24 cellular contexts compared by ENCODE assay signal in genomic region chr12:107906719-107907118, GRCh38.
"Had no signal": no experiment of that assay in that cellular context is flagged by ENCODE, and none has a peak within 500 bp of the region (broad histone marks: within the 10 kb centered on the region; RNA-seq: fewer than 3 reads in every experiment).

No MANE protein-coding gene starts in this region.

- H3K9me3 ChIP-seq: SJCRH30, SK-N-SH had no signal

- H3K9ac ChIP-seq: SK-N-SH had no signal

- DNase-seq: activated CD4-positive, alpha-beta memory T cell treated with anti-CD3 and anti-CD28 coated beads, Interleukin-2, amount 10 ng/mL, durations not matched to agents 7 days and 5 days; activated CD4-positive, alpha-beta T cell treated with anti-CD3 and anti-CD28 coated beads for 36 hours; activated CD4-positive, alpha-beta T cell treated with anti-CD3 and anti-CD28 coated beads, Interleukin-2, amount 50 U/mL, for 1 hour; activated gamma-delta T cell; activated naive CD4-positive, alpha-beta T cell treated with anti-CD3 and anti-CD28 coated beads for 36 hours; activated T-cell treated with anti-CD3 and anti-CD28 coated beads for 4 hours; activated T-cell treated with anti-CD3 and anti-CD28 coated beads, Interleukin-2, amount 50 U/mL, for 48 hours; brain microvascular endothelial cell; KG1; NCI-H1048; NCI-H146; NCI-H187 treated with DMSO at 0.1 percent for 48 hours; NCI-H2081 treated with DMSO at 0.1 percent for 48 hours; NCI-H345; NCI-H510A; NCI-H526 treated with DMSO at 0.1 percent for 48 hours; NCI-H82; SJCRH30; SK-N-SH; SW 1271; WERI-Rb-1 had no signal

- H3K4me3 ChIP-seq: cardiac muscle cell, SJCRH30 had no signal

- H3K4me2 ChIP-seq: SK-N-SH had no signal

- H3K4me1 Mint-ChIP-seq: activated T-helper 17 cell treated with anti-CD3 and anti-CD28 coated beads, Interleukin-2, amount 50 U/mL, for 72 hours had no signal

- H3K27ac Mint-ChIP-seq: activated CD4-positive, alpha-beta memory T cell treated with anti-CD3 and anti-CD28 coated beads, Interleukin-2, amount 10 ng/mL, durations not matched to agents 7 days and 5 days; activated CD4-positive, alpha-beta T cell treated with anti-CD3 and anti-CD28 coated beads for 36 hours; activated naive CD4-positive, alpha-beta T cell treated with anti-CD3 and anti-CD28 coated beads for 36 hours; activated naive CD8-positive, alpha-beta T cell; activated T-helper 17 cell treated with anti-CD3 and anti-CD28 coated beads, Interleukin-2, amount 50 U/mL, for 72 hours had no signal

- ATAC-seq: activated CD4-positive, alpha-beta T cell treated with anti-CD3 and anti-CD28 coated beads for 36 hours; activated T-helper 17 cell treated with anti-CD3 and anti-CD28 coated beads, Interleukin-2, amount 50 U/mL, for 72 hours had no signal

- H3K36me3 Mint-ChIP-seq: activated naive CD8-positive, alpha-beta T cell had no signal

- H3K36me3 ChIP-seq: brain microvascular endothelial cell, cardiac muscle cell, SJCRH30, WERI-Rb-1 had no signal

- H3K27me3 ChIP-seq: SJCRH30 had no signal

- H3K4me1 ChIP-seq: SJCRH30 had no signal

- H3K27ac ChIP-seq: brain microvascular endothelial cell, cardiac muscle cell, SJCRH30, WERI-Rb-1 had no signal

- H3K4me3 Mint-ChIP-seq: activated CD4-positive, alpha-beta memory T cell treated with anti-CD3 and anti-CD28 coated beads, Interleukin-2, amount 10 ng/mL, durations not matched to agents 7 days and 5 days; activated CD4-positive, alpha-beta T cell treated with anti-CD3 and anti-CD28 coated beads for 36 hours; activated naive CD4-positive, alpha-beta T cell treated with anti-CD3 and anti-CD28 coated beads for 36 hours; activated naive CD8-positive, alpha-beta T cell; activated T-helper 17 cell treated with anti-CD3 and anti-CD28 coated beads, Interleukin-2, amount 50 U/mL, for 72 hours had no signal
